9 cellular contexts compared by ENCODE assay signal in genomic region chr10:119090026-119090808, GRCh38. TPM values are rescaled to one million over a fixed set of nuclear protein-coding genes. Genes with fewer than 3 reads are reported as not detected.
DNase-seq lines count a peak whose midpoint lies in the region; ATAC-seq lines count a peak whose summit lies in the region.
"Had no signal": no experiment of that assay in that cellular context is flagged by ENCODE, and none has a peak within 500 bp of the region (broad histone marks: within the 10 kb centered on the region; RNA-seq: fewer than 3 reads in every experiment).

No MANE protein-coding gene starts in this region.

- H3K27me3 Mint-ChIP-seq in central memory CD8-positive, alpha-beta T cell = no peaks in the 10 kb centered on the region
- H3K27me3 Mint-ChIP-seq in stimulated activated memory B cell treated with anti-CD40 and anti-IgM and Interleukin-4, amounts not matched to agents 10 μg/mL and 1 μg/mL and 100 μg/mL, for 72 hours = no peaks in the 10 kb centered on the region

- peak; percentile 58 for DNase-seq in activated CD4-positive, alpha-beta T cell treated with anti-CD3 and anti-CD28 coated beads for 48 hours
- no peak for DNase-seq in activated CD4-positive, alpha-beta T cell treated with anti-CD3 and anti-CD28 coated beads for 4 hours
- DNase-seq in T follicular helper cell (ENCODE audit: low read depth) (peak; percentile 31), H4 (ENCODE audit: low spot score) (no peak)
- peak in 1 of 2 donors; percentile 59 for DNase-seq in central memory CD8-positive, alpha-beta T cell (ENCODE audit: low spot score in 2 of 2)
- DNase-seq: NCI-H1092 had no signal

- peak overlapping the region; percentile 99 for H3K27ac Mint-ChIP-seq in central memory CD8-positive, alpha-beta T cell (ENCODE audit: low read depth)
- H3K27ac Mint-ChIP-seq in stimulated activated memory B cell treated with anti-CD40 and anti-IgM and Interleukin-4, amounts not matched to agents 10 μg/mL and 1 μg/mL and 100 μg/mL, for 72 hours = peak overlapping the region; percentile 56

- H3K4me3 Mint-ChIP-seq in central memory CD8-positive, alpha-beta T cell = peak overlapping the region; percentile 68
- H3K4me3 Mint-ChIP-seq in stimulated activated memory B cell treated with anti-CD40 and anti-IgM and Interleukin-4, amounts not matched to agents 10 μg/mL and 1 μg/mL and 100 μg/mL, for 72 hours = no peak overlapping the region

- peaks cover 54% of the 10 kb centered on the region for H3K4me1 Mint-ChIP-seq in central memory CD8-positive, alpha-beta T cell
- peaks cover 36% of the 10 kb centered on the region for H3K4me1 Mint-ChIP-seq in stimulated activated memory B cell treated with anti-CD40 and anti-IgM and Interleukin-4, amounts not matched to agents 10 μg/mL and 1 μg/mL and 100 μg/mL, for 72 hours

- H3K9me3 Mint-ChIP-seq in central memory CD8-positive, alpha-beta T cell = peaks cover 6% of the 10 kb centered on the region
- H3K9me3 Mint-ChIP-seq in stimulated activated memory B cell treated with anti-CD40 and anti-IgM and Interleukin-4, amounts not matched to agents 10 μg/mL and 1 μg/mL and 100 μg/mL, for 72 hours = no peaks in the 10 kb centered on the region

- H3K36me3 Mint-ChIP-seq in central memory CD8-positive, alpha-beta T cell (ENCODE audit: insufficient read depth) = peaks cover 9% of the 10 kb centered on the region
- no peaks in the 10 kb centered on the region for H3K36me3 Mint-ChIP-seq in stimulated activated memory B cell treated with anti-CD40 and anti-IgM and Interleukin-4, amounts not matched to agents 10 μg/mL and 1 μg/mL and 100 μg/mL, for 72 hours

- ATAC-seq in central memory CD8-positive, alpha-beta T cell (replicated peaks; ENCODE audit: extremely low read depth, poor library complexity, severe bottlenecking) = peak; percentile 72
- peak; percentile 52 for ATAC-seq in stimulated activated memory B cell treated with anti-CD40 and anti-IgM and Interleukin-4, amounts not matched to agents 10 μg/mL and 1 μg/mL and 100 μg/mL, for 72 hours
- ATAC-seq in GM18868 (IDR thresholded peaks at IDR 0.05; ENCODE audit: unreplicated experiment) (no peak), GM21825 (IDR thresholded peaks at IDR 0.05; ENCODE audit: unreplicated experiment) (no peak)

RNA-seq across cellular contexts. Expression of gene EIF3A, which starts 9.6 kb away (rescaled TPM):
- 41.0 and 57.4 TPM in 2 replicates for total RNA-seq in H4 (2014; rRNA removed; shearing (Covaris generic))

RNA-seq across cellular contexts. Expression of gene DENND10, which starts 13.7 kb away (rescaled TPM):
- total RNA-seq in H4 (2014; rRNA removed; shearing (Covaris generic)) = 59.5 and 62.2 TPM in 2 replicates

Comparison
In these comparisons a context has a peak if more than half of its experiments do, and no peak if none do; other contexts are left out.
1. DNase-seq: peak in activated CD4-positive, alpha-beta T cell treated with anti-CD3 and anti-CD28 coated beads for 48 hours (single experiment) and T follicular helper cell (single experiment); none in activated CD4-positive, alpha-beta T cell treated with anti-CD3 and anti-CD28 coated beads for 4 hours (0 of 2) and H4 (single experiment).
2. ATAC-seq: peak in central memory CD8-positive, alpha-beta T cell (single experiment) and stimulated activated memory B cell treated with anti-CD40 and anti-IgM and Interleukin-4, amounts not matched to agents 10 μg/mL and 1 μg/mL and 100 μg/mL, for 72 hours (single experiment); none in GM18868 (single experiment) and GM21825 (single experiment).